In the genomic region with DNA sequence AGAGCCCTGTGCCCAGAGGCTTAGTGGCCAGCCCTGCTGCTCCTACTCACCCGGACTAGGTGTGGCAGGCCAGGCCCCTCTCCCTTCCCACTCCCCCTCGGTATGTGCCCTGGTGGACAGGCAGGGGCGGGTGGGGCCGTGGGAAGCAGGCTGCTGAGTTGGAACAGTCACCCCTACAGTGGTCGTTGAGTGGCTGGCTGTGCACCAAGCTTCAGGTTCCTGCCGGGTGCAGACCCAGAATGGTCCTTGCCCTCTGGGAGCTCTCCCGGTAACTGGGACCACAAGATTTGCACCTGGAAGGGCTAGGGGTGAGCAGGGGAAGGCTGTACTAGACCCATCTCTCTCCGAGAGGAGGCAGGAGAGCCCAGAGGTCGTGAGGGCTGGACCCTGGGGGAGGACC, we compare ENCODE assay signal across 8 cellular contexts.
A peak's percentile ranks its signal among the peaks of the same experiment; 100 is the strongest.
DNase-seq lines count a peak whose midpoint lies in the region; ATAC-seq, FAIRE-seq and TF ChIP-seq lines count a peak whose summit lies in the region.

No MANE protein-coding gene starts in this region.

- no peak for FAIRE-seq in astrocyte (lab: Jason Lieb, UNC)

- peaks cover 17% of the 10 kb centered on the region for H4K20me1 ChIP-seq in astrocyte (ENCODE audit: insufficient read depth, low read length)

- peak overlapping the region; percentile 94 for H3K27ac ChIP-seq in astrocyte (ENCODE audit: low read depth, low read length)

- H3K36me3 Mint-ChIP-seq in astrocyte (ENCODE audit: low read depth, unreplicated experiment) (peaks cover 15% of the 10 kb centered on the region), progenitor cell of endocrine pancreas (ENCODE audit: insufficient read depth) (peaks cover 18% of the 10 kb centered on the region)

- peaks cover 84% of the 10 kb centered on the region for H3K79me2 ChIP-seq in astrocyte (ENCODE audit: insufficient read depth, low read length)

- H3K4me2 ChIP-seq in astrocyte (ENCODE audit: low read length) = peak overlapping the region; percentile 51

- no peak overlapping the region for H3K27ac Mint-ChIP-seq in astrocyte (ENCODE audit: unreplicated experiment)
- H3K27ac Mint-ChIP-seq in progenitor cell of endocrine pancreas = peak overlapping the region; percentile 89

- ATAC-seq in GM18511 (IDR thresholded peaks at IDR 0.05; ENCODE audit: unreplicated experiment) (peak; percentile 31), HG02943 (IDR thresholded peaks at IDR 0.05; ENCODE audit: low read depth, unreplicated experiment) (peak; percentile 22)

- H3K9me3 ChIP-seq in astrocyte (ENCODE audit: insufficient read depth, low read depth, low read length) = no peaks in the 10 kb centered on the region

- peak overlapping the region; percentile 80 for H3K9ac ChIP-seq in astrocyte (ENCODE audit: low read length)

- H3K27me3 Mint-ChIP-seq in astrocyte (ENCODE audit: low read depth, unreplicated experiment) (no peaks in the 10 kb centered on the region), progenitor cell of endocrine pancreas (no peaks in the 10 kb centered on the region)

- peaks cover 66% of the 10 kb centered on the region for H3K4me1 ChIP-seq in astrocyte (ENCODE audit: insufficient read depth, low read length)

- H3K27me3 ChIP-seq in astrocyte (ENCODE audit: insufficient read depth, low read length) = no peaks in the 10 kb centered on the region

- H3K4me3 Mint-ChIP-seq in astrocyte (ENCODE audit: unreplicated experiment) (no peak overlapping the region), progenitor cell of endocrine pancreas (ENCODE audit: low read depth) (no peak overlapping the region)

- H3K9me3 Mint-ChIP-seq in astrocyte (ENCODE audit: unreplicated experiment) (no peaks in the 10 kb centered on the region), progenitor cell of endocrine pancreas (ENCODE audit: low read depth) (no peaks in the 10 kb centered on the region)

- H3K4me1 Mint-ChIP-seq in astrocyte (ENCODE audit: low read depth, unreplicated experiment) (peaks cover 71% of the 10 kb centered on the region), progenitor cell of endocrine pancreas (ENCODE audit: low read depth) (peaks cover 60% of the 10 kb centered on the region)

- no peak for TF ChIP-seq CTCF in astrocyte (IDR thresholded peaks at IDR 0.05; ENCODE audit: insufficient read depth, low read depth, low read length)
- no peak for TF ChIP-seq CTCF in progenitor cell of endocrine pancreas (IDR thresholded peaks at IDR 0.05; ENCODE audit: unreplicated experiment)

- H2AFZ ChIP-seq in astrocyte (ENCODE audit: low read depth, low read length) = no peak overlapping the region

- no peak overlapping the region for H3K4me3 ChIP-seq in astrocyte (ENCODE audit: insufficient read depth, low read depth, low read length)

- peaks cover 14% of the 10 kb centered on the region for H3K36me3 ChIP-seq in astrocyte (ENCODE audit: insufficient read depth, low read length)

- DNase-seq in astrocyte (ENCODE audit: low read depth) (peak; percentile 49), progenitor cell of endocrine pancreas (ENCODE audit: low spot score, unreplicated experiment) (no peak), NCI-H524 treated with DMSO at 0.1 percent for 48 hours (lab: John Stamatoyannopoulos, UW) (no peak), midbrain (lab: John Stamatoyannopoulos, UW) (no peak), hypothalamus (lab: John Stamatoyannopoulos, UW) (no peak), retina (no peak)
